In the genomic region with DNA sequence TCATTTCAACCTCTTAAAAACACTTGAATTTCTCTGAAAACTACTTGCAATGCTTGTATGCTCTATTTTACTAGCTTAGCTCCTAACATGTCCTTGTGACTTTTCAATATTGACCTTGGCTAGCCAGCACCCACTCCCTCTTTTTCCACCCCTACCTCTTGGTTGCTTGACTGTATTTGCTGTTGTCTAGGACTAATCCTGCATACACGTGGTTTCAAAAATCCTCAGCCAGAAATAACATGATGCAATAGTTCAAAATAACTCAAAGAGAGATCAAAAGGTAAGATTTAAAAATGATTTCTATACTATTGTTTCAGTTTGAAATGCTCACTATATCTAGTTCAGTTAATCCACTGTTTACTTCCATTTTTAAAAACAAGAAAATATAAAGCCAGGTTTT, we compare ENCODE assay signal across 19 cellular contexts.
A peak's percentile ranks its signal among the peaks of the same experiment; 100 is the strongest.
DNase-seq lines count a peak whose midpoint lies in the region; ATAC-seq, FAIRE-seq and TF ChIP-seq lines count a peak whose summit lies in the region.
"Had no signal": no experiment of that assay in that cellular context is flagged by ENCODE, and none has a peak within 500 bp of the region (broad histone marks: within the 10 kb centered on the region; RNA-seq: fewer than 3 reads in every experiment).

No MANE protein-coding gene starts in this region.

- H3K4me3 ChIP-seq in A549 (no peak overlapping the region), HEK293 (ENCODE audit: low read depth, low read length) (no peak overlapping the region), astrocyte (ENCODE audit: insufficient read depth, low read depth, low read length) (no peak overlapping the region), testis (no peak overlapping the region)

- no peak overlapping the region for H2AFZ ChIP-seq in astrocyte (ENCODE audit: low read depth, low read length)

- H3K4me3 Mint-ChIP-seq in astrocyte (ENCODE audit: unreplicated experiment) = no peak overlapping the region
- H3K4me3 Mint-ChIP-seq: CD4-positive, CD25-positive, alpha-beta regulatory T cell had no signal

- no peaks in the 10 kb centered on the region for H4K20me1 ChIP-seq in astrocyte (ENCODE audit: insufficient read depth, low read length)

- CTCF ChIA-PET in A549 (lab: Yijun Ruan, JAX) (no interaction called here), HEK293 (lab: Yijun Ruan, JAX) (interaction anchor here (0.7 kb wide), 1 partner anchor 440 kb away, joined by 3 read pairs; no protein-coding TSS in a partner anchor)

- H3K4me2 ChIP-seq in A549 (peak overlapping the region; percentile 60), astrocyte (ENCODE audit: low read length) (no peak overlapping the region)

- no peak for TF ChIP-seq RAD21 in A549 (conservative IDR thresholded peaks at IDR 0.05 in 1 of 2, IDR thresholded peaks at IDR 0.05 in 1 of 2)

- peaks cover 11% of the 10 kb centered on the region for H3K4me1 Mint-ChIP-seq in astrocyte (ENCODE audit: low read depth, unreplicated experiment)
- H3K4me1 Mint-ChIP-seq: CD4-positive, CD25-positive, alpha-beta regulatory T cell had no signal

- DNase-seq in A549 (ENCODE audit: low read depth in 1 of 2, low spot score in 1 of 2) (no peak), astrocyte (ENCODE audit: low read depth) (no peak), iris pigment epithelial cell (ENCODE audit: low read depth) (peak; percentile 57), testis (no peak), NCI-H2029 (lab: John Stamatoyannopoulos, UW) (no peak)
- DNase-seq: 8988T; BE2C; Caco-2; CD4-positive, CD25-positive, alpha-beta regulatory T cell; DMS153; GOT3; Karpas-422; NCI-H1092 treated with DMSO at 0.1 percent for 48 hours; SHP77 treated with DMSO at 0.1 percent for 48 hours had no signal

- intact Hi-C loops in testis (cut with DNase I; ENCODE audit: low total_unique reads) = no loop called here

- POLR2A ChIA-PET in A549 (lab: Yijun Ruan, JAX) = no interaction called here
- POLR2A ChIA-PET in HEK293 (lab: Yijun Ruan, JAX) = no interaction called here

- H3K9me3 ChIP-seq in A549 = no peaks in the 10 kb centered on the region
- H3K9me3 ChIP-seq in HEK293 (ENCODE audit: control insufficient read depth, insufficient read depth, low read depth, low read length) = no peaks in the 10 kb centered on the region
- no peaks in the 10 kb centered on the region for H3K9me3 ChIP-seq in astrocyte (ENCODE audit: insufficient read depth, low read depth, low read length)
- no peaks in the 10 kb centered on the region for H3K9me3 ChIP-seq in testis
- H3K9me3 ChIP-seq: BE2C, Caco-2 had no signal

- H3K4me1 ChIP-seq in A549 (peaks cover 23% of the 10 kb centered on the region; the same call in 2 of the 3 replicates), HEK293 (ENCODE audit: control insufficient read depth, insufficient read depth, low read length) (no peaks in the 10 kb centered on the region), astrocyte (ENCODE audit: insufficient read depth, low read length) (no peaks in the 10 kb centered on the region), testis (no peaks in the 10 kb centered on the region)
- H3K4me1 ChIP-seq: BE2C, Caco-2 had no signal

- H3K27me3 ChIP-seq in astrocyte (ENCODE audit: insufficient read depth, low read length) = no peaks in the 10 kb centered on the region
- H3K27me3 ChIP-seq in testis = no peaks in the 10 kb centered on the region
- H3K27me3 ChIP-seq: BE2C had no signal

- FAIRE-seq in A549 (lab: Jason Lieb, UNC) (no peak), astrocyte (lab: Jason Lieb, UNC) (no peak)
- FAIRE-seq: GM12891, GM19239 had no signal

- no peak for TF ChIP-seq CTCF in A549 (IDR thresholded peaks at IDR 0.05)
- TF ChIP-seq CTCF in HEK293 (tag by site-specific recombination; IDR thresholded peaks at IDR 0.05) = no peak
- TF ChIP-seq CTCF in astrocyte (IDR thresholded peaks at IDR 0.05; ENCODE audit: insufficient read depth, low read depth, low read length) = no peak
- no peak for TF ChIP-seq CTCF in testis (IDR thresholded peaks at IDR 0.05)

- peak overlapping the region; percentile 4 for H3K27ac Mint-ChIP-seq in astrocyte (ENCODE audit: unreplicated experiment)
- H3K27ac Mint-ChIP-seq: CD4-positive, CD25-positive, alpha-beta regulatory T cell had no signal

- H3K79me2 ChIP-seq in astrocyte (ENCODE audit: insufficient read depth, low read length) = no peaks in the 10 kb centered on the region

- H3K9me3 Mint-ChIP-seq in astrocyte (ENCODE audit: unreplicated experiment) = no peaks in the 10 kb centered on the region

- H3K9ac ChIP-seq in astrocyte (ENCODE audit: low read length) = no peak overlapping the region

- H3K36me3 Mint-ChIP-seq in astrocyte (ENCODE audit: low read depth, unreplicated experiment) = no peaks in the 10 kb centered on the region
- H3K36me3 Mint-ChIP-seq: CD4-positive, CD25-positive, alpha-beta regulatory T cell had no signal

- no peak for TF ChIP-seq POLR2A in A549 (IDR thresholded peaks at IDR 0.05; ENCODE audit: low read length)
- TF ChIP-seq POLR2A in testis (IDR thresholded peaks at IDR 0.05) = no peak

- no peaks in the 10 kb centered on the region for H3K36me3 ChIP-seq in HEK293 (ENCODE audit: control insufficient read depth in 2 of 2, insufficient read depth in 1 of 2, low read length in 2 of 2)
- H3K36me3 ChIP-seq in astrocyte (ENCODE audit: insufficient read depth, low read length) = no peaks in the 10 kb centered on the region
- no peaks in the 10 kb centered on the region for H3K36me3 ChIP-seq in testis (ENCODE audit: low read depth, missing control alignments)
- H3K36me3 ChIP-seq: BE2C had no signal

- WGBS in A549 (ENCODE audit: missing lambda C conversion rate) = 4% methylated on average over 1 of the region's 1 CpG
- WGBS in testis, 2 donors = 32 to 33% methylated on average over 1 of the region's 1 CpG

- ATAC-seq in A549 (no peak), HG02642 (IDR thresholded peaks at IDR 0.05; ENCODE audit: poor library complexity, unreplicated experiment) (no peak), HG02623 (IDR thresholded peaks at IDR 0.05; ENCODE audit: unreplicated experiment) (no peak)

- peaks cover 2% of the 10 kb centered on the region for H3K27me3 Mint-ChIP-seq in astrocyte (ENCODE audit: low read depth, unreplicated experiment)
- H3K27me3 Mint-ChIP-seq: CD4-positive, CD25-positive, alpha-beta regulatory T cell had no signal

- H3K27ac ChIP-seq in A549 (peak overlapping the region; percentile 63 to 72; a peak in 4 of 6 replicates), HEK293 (ENCODE audit: extremely low read depth, low read depth, low read length) (no peak overlapping the region), astrocyte (ENCODE audit: low read depth, low read length) (no peak overlapping the region), testis (no peak overlapping the region)

- TF ChIP-seq EP300 in A549 (IDR thresholded peaks at IDR 0.05) = no peak

TF ChIP-seq in A549, 52 proteins besides CTCF, POLR2A, EP300 and RAD21:
- peak in 1 of 2 experiments; percentile 21; a peak in 1 of 4 replicates for TF ChIP-seq CEBPB (IDR thresholded peaks at IDR 0.05)
- no peak for TF ChIP-seq EHF (CRISPR knock-in tag; IDR thresholded peaks at IDR 0.05)

TF ChIP-seq in HEK293, 187 proteins besides CTCF, POLR2A, EP300 and RAD21:
- TF ChIP-seq ZBTB26 (tag by site-specific recombination; optimal IDR thresholded peaks at IDR 0.05) (no peak), ZNF335 (tag by site-specific recombination; conservative IDR thresholded peaks at IDR 0.05) (0 out of 2 replicates have a peak, but pooled peaks have one; percentile 20)
TF ChIP-seq in HEK293: peak in this region for 1.

Comparison
In these comparisons a context has a peak if more than half of its experiments do, and no peak if none do; other contexts are left out.
1. H3K27ac ChIP-seq: peak in A549 (2 of 2); none in HEK293 (single experiment), astrocyte (single experiment) and testis (0 of 2).